9 cellular contexts compared by ENCODE assay signal in the genomic region with DNA sequence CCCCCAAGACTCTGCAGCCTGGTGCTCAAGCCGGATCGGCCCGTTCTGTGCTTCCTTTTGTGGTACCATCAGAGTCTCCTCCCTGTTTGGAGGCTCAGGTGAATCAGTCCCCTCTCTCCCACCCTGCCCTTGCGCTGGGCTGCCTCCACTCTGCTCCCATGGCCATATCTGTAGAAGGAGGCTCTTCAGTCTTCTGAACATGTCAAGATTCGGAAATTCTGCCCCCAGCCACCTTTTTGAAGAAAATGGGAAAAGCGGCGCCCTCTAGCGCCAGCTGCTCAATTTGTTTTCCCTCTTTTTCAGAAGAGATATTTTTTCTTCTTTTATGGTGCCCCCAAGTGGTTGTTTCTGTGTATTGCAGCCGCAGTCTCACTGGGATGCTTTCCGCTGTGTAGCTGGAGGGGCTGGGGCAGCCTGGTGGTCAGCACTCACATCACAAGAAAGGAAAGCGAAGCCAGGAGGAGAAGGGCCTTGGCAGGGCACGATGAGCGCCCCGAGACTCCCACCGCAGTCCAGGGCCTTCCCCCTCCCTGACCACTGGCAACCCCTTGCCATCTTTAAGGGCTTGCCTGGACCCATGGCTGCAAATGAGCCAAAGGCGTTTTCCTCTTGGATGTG. TPM values are rescaled to one million over a fixed set of nuclear protein-coding genes. Genes with fewer than 3 reads are reported as not detected.
DNase-seq lines count a peak whose midpoint lies in the region; ATAC-seq, FAIRE-seq and TF ChIP-seq lines count a peak whose summit lies in the region.
"Had no signal": no experiment of that assay in that cellular context is flagged by ENCODE, and none has a peak within 500 bp of the region (broad histone marks: within the 10 kb centered on the region; RNA-seq: fewer than 3 reads in every experiment).

No MANE protein-coding gene starts in this region.

- 16% methylated on average over 16 of the region's 16 CpGs for WGBS in HepG2 (ENCODE audit: low lambda C conversion rate)

- no TSS peak for BruUV-seq in HepG2 (replicated peaks; lab: Mats Ljungman, UMichigan)

- intact Hi-C loops in colonic mucosa (cut with DNase I) (loop anchor here (2.0 to 5.0 kb wide), 2 partner anchors 218 to 234 kb away; no protein-coding TSS in a partner anchor), HepG2 (cut with micrococcal nuclease; ENCODE audit: unreplicated experiment) (no loop called here)

- H3K36me3 ChIP-seq in colonic mucosa (no peaks in the 10 kb centered on the region), HepG2 (replicated peaks in 1 of 2; ENCODE audit: control insufficient read depth in 1 of 2, insufficient read depth in 2 of 2, low read length in 2 of 2) (no peaks in the 10 kb centered on the region)

- no peak overlapping the region for H3K4me2 ChIP-seq in HepG2 (ENCODE audit: low read depth, low read length)

- H3K9ac ChIP-seq in colonic mucosa (ENCODE audit: low read depth in 2 of 2, low read length in 2 of 2) (no peak overlapping the region), HepG2 (ENCODE audit: insufficient read depth, low read depth, low read length) (no peak overlapping the region)

- H3K9me3 ChIP-seq in colonic mucosa, result no peaks in the 10 kb centered on the region
- H3K9me3 ChIP-seq in HepG2 (ENCODE audit: low read length), result no peaks in the 10 kb centered on the region

- H3K4me1 ChIP-seq in colonic mucosa (no peaks in the 10 kb centered on the region), HepG2 (ENCODE audit: insufficient read depth, low read length) (no peaks in the 10 kb centered on the region)

- in situ Hi-C loops in HepG2 (cut with HindIII; ENCODE audit: extremely low pct_ligation_motif_present, low pct_unique_long_range_greater_than_20kb), result loop anchor here (5.0 kb wide), 1 partner anchor 238 kb away; no protein-coding TSS in a partner anchor

- H4K20me1 ChIP-seq in HepG2 (ENCODE audit: insufficient read depth, low read length), result no peaks in the 10 kb centered on the region

- no peaks in the 10 kb centered on the region for H3K27me3 ChIP-seq in colonic mucosa
- no peaks in the 10 kb centered on the region for H3K27me3 ChIP-seq in HepG2 (ENCODE audit: control insufficient read depth in 1 of 2, insufficient read depth in 2 of 2, low read length in 2 of 2)

- TF ChIP-seq CTCF in colonic mucosa (IDR thresholded peaks at IDR 0.05), result peak; percentile 97
- TF ChIP-seq CTCF in HepG2 (CRISPR knock-in tag; IDR thresholded peaks at IDR 0.05), result peak; percentile 90

- H2AFZ ChIP-seq in HepG2 (ENCODE audit: low read length), result no peak overlapping the region

- DNase-seq in DMS153 treated with DMSO at 0.1 percent for 48 hours (lab: John Stamatoyannopoulos, UW; ENCODE audit: unreplicated experiment) (peak; percentile 86), NCI-H446 treated with DMSO at 0.1 percent for 48 hours (lab: John Stamatoyannopoulos, UW) (peak; percentile 41), colonic mucosa (peak; percentile 80), HepG2 (ENCODE audit: low spot score) (peak; percentile 71), cortex of kidney (lab: John Stamatoyannopoulos, UW) (no peak)
- peak; percentile 71 to 85 for DNase-seq in activated CD4-positive, alpha-beta T cell treated with anti-CD3 and anti-CD28 coated beads for 4 hours
- DNase-seq in stimulated activated CD4-positive, alpha-beta T cell treated with anti-CD3 and anti-CD28 coated beads, TNF-alpha, amount 100 ng/mL, for 4 hours (ENCODE audit: low read depth in 3 of 3), result peak; percentile 50 to 71 (median 57)

- FAIRE-seq in HepG2 (lab: Jason Lieb, UNC), result peak; percentile 72

- CTCF ChIA-PET in HepG2 (lab: Yijun Ruan, JAX; ENCODE audit: low intra/inter-chr PET ratio, low total read pairs), result interaction anchor here (1.1 to 3.2 kb wide), 3 partner anchors 193 to 238 kb away, joined by 4 to 74 read pairs (median 6); no protein-coding TSS in a partner anchor

- no peak for TF ChIP-seq EP300 in HepG2 (IDR thresholded peaks at IDR 0.05; ENCODE audit: low read depth in 2 of 2, low read length in 2 of 2)
- no peak for TF ChIP-seq EP300 in HepG2 (CRISPR knock-in tag; IDR thresholded peaks at IDR 0.05; ENCODE audit: borderline replicate concordance)

- H3K4me3 ChIP-seq in colonic mucosa (no peak overlapping the region), HepG2 (replicated peaks in 1 of 3; ENCODE audit: insufficient read depth in 1 of 3, low read depth in 2 of 3, low read length in 3 of 3) (no peak overlapping the region)

- POLR2A ChIA-PET in HepG2 (lab: Yijun Ruan, JAX), result interaction anchor here (1.0 kb wide), 1 partner anchor 235 kb away, joined by 4 read pairs; no protein-coding TSS in a partner anchor

- H3K27ac ChIP-seq in colonic mucosa (no peak overlapping the region), HepG2 (ENCODE audit: extremely low read length, insufficient read depth, low read length) (no peak overlapping the region)
- H3K27ac ChIP-seq: epithelial cell of prostate had no signal

- peak; percentile 71 for TF ChIP-seq RAD21 in HepG2 (CRISPR knock-in tag; IDR thresholded peaks at IDR 0.05)

- peak; percentile 59 for ATAC-seq in HG02981 (IDR thresholded peaks at IDR 0.05; ENCODE audit: unreplicated experiment)
- peak; percentile 92 for ATAC-seq in HepG2

- no peak for TF ChIP-seq POLR2A in HepG2 (IDR thresholded peaks at IDR 0.05; ENCODE audit: insufficient read depth in 1 of 2, low read depth in 2 of 2, low read length in 2 of 2)

- no peaks in the 10 kb centered on the region for H3K79me2 ChIP-seq in HepG2 (ENCODE audit: insufficient read depth, low read length)

TF ChIP-seq in HepG2, 621 proteins besides CTCF, POLR2A, EP300 and RAD21 (continues in another document):
- TF ChIP-seq ZNF766 (CRISPR knock-in tag; IDR thresholded peaks at IDR 0.05; ENCODE audit: borderline replicate concordance) (no peak), KDM2A (CRISPR knock-in tag; IDR thresholded peaks at IDR 0.05; ENCODE audit: borderline replicate concordance, low read depth) (0 out of 2 replicates have a peak, but pooled peaks have one; percentile 22), KAT8 (CRISPR knock-in tag; IDR thresholded peaks at IDR 0.05) (peak; percentile 15; the same call in 1 of the 2 replicates), STAG1 (CRISPR knock-in tag; IDR thresholded peaks at IDR 0.05) (peak; percentile 80), MATR3 (CRISPR knock-in tag; IDR thresholded peaks at IDR 0.05) (no peak), ZMYM4 (CRISPR knock-in tag; IDR thresholded peaks at IDR 0.05) (0 out of 2 replicates have a peak, but pooled peaks have one; percentile 18), XRCC5 (optimal IDR thresholded peaks at IDR 0.05; ENCODE audit: low read length) (peak; percentile 59), FOXK1 (CRISPR knock-in tag; IDR thresholded peaks at IDR 0.05; ENCODE audit: borderline replicate concordance, low read depth) (0 out of 2 replicates have a peak, but pooled peaks have one; percentile 36)
- TF ChIP-seq, protein P1, sequence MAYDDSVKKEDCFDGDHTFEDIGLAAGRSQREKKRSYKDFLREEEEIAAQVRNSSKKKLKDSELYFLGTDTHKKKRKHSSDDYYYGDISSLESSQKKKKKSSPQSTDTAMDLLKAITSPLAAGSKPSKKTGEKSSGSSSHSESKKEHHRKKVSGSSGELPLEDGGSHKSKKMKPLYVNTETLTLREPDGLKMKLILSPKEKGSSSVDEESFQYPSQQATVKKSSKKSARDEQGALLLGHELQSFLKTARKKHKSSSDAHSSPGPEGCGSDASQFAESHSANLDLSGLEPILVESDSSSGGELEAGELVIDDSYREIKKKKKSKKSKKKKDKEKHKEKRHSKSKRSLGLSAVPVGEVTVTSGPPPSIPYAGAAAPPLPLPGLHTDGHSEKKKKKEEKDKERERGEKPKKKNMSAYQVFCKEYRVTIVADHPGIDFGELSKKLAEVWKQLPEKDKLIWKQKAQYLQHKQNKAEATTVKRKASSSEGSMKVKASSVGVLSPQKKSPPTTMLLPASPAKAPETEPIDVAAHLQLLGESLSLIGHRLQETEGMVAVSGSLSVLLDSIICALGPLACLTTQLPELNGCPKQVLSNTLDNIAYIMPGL (CRISPR knock-in tag; IDR thresholded peaks at IDR 0.05; ENCODE audit: borderline replicate concordance in 1 of 2, low read depth in 1 of 2), result peak; percentile 35 to 54; a peak in 1 of 4 replicates
- TF ChIP-seq, protein P2, sequence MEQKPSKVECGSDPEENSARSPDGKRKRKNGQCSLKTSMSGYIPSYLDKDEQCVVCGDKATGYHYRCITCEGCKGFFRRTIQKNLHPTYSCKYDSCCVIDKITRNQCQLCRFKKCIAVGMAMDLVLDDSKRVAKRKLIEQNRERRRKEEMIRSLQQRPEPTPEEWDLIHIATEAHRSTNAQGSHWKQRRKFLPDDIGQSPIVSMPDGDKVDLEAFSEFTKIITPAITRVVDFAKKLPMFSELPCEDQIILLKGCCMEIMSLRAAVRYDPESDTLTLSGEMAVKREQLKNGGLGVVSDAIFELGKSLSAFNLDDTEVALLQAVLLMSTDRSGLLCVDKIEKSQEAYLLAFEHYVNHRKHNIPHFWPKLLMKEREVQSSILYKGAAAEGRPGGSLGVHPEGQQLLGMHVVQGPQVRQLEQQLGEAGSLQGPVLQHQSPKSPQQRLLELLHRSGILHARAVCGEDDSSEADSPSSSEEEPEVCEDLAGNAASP (CRISPR knock-in tag; IDR thresholded peaks at IDR 0.05; ENCODE audit: borderline replicate concordance), result peak; percentile 39; the same call in 1 of the 2 replicates

RNA-seq across cellular contexts. Expression of a gene that starts 58.4 kb away (rescaled TPM):
- total RNA-seq in colonic mucosa (under 1 TPM; 0.44 to 0.53 TPM), HepG2 (2016; rRNA removed; fragmentation: Illumina TruSeq; extraction: Trizol) (not detected in 2 replicates)
- total RNA-seq in HepG2 (2016; cell fraction: cytosol; rRNA removed; fragmentation: Illumina TruSeq; extraction: Trizol; ENCODE audit: low read depth), result not detected in 2 replicates
- not detected in 2 replicates for total RNA-seq in HepG2 (2016; cell fraction: insoluble cytoplasmic fraction; rRNA removed; fragmentation: Illumina TruSeq; extraction: Trizol)
- total RNA-seq in HepG2 (2016; cell fraction: membrane; rRNA removed; fragmentation: Illumina TruSeq; extraction: Trizol), result not detected in 2 replicates
- total RNA-seq in HepG2 (2016; cell fraction: nucleus; rRNA removed; fragmentation: Illumina TruSeq; extraction: Trizol), result not detected in 2 replicates
- not detected in 2 replicates for polyA plus RNA-seq in HepG2 (2011; rRNA removed)
- polyA plus RNA-seq in HepG2 (2011; cell fraction: cytosol; rRNA removed), result not detected in 2 replicates
- polyA plus RNA-seq in HepG2 (2011; cell fraction: nucleus; rRNA removed), result 0.02 TPM in 2 replicates
- not detected in 2 replicates for polyA plus RNA-seq in HepG2 (2012)
- not detected in 2 replicates for polyA plus RNA-seq in HepG2 (2016; cell fraction: cytosol; fragmentation: Illumina TruSeq; extraction: Trizol; ENCODE audit: low read depth)
- polyA plus RNA-seq in HepG2 (2016; cell fraction: insoluble cytoplasmic fraction; fragmentation: Illumina TruSeq; extraction: Trizol; ENCODE audit: low read depth), result not detected in 2 replicates
- polyA plus RNA-seq in HepG2 (2016; cell fraction: membrane; fragmentation: Illumina TruSeq; extraction: Trizol; ENCODE audit: low read depth), result not detected in 2 replicates
- polyA plus RNA-seq in HepG2 (2016; cell fraction: nucleus; fragmentation: Illumina TruSeq; extraction: Trizol; ENCODE audit: insufficient read depth, low read depth), result not detected in 2 replicates
- 0.02 TPM in 1 of 2 replicates, not detected in the other for polyA minus RNA-seq in HepG2 (2011; rRNA and poly(A)+ RNA removed; ENCODE audit: low replicate concordance)
- polyA minus RNA-seq in HepG2 (2011; cell fraction: cytosol; rRNA and poly(A)+ RNA removed), result not detected in 2 replicates
- polyA minus RNA-seq in HepG2 (2011; cell fraction: nucleus; rRNA and poly(A)+ RNA removed), result not detected in 2 replicates
